In genomic region chr17:48589831-48590602, GRCh38 we compare ENCODE assay signal across 2 cellular contexts.
TF ChIP-seq lines count a peak whose summit lies in the region.

TSS of gene HOXB3 (minus strand) at chr17:48590241. CDS start at chr17:48552474, 37,767 bp downstream.

TF ChIP-seq in HepG2, 621 proteins besides CTCF, POLR2A, EP300 and RAD21:
- no peak for TF ChIP-seq TRAFD1 (CRISPR knock-in tag; IDR thresholded peaks at IDR 0.05; ENCODE audit: borderline replicate concordance)
- no peak for TF ChIP-seq ZKSCAN5 (CRISPR knock-in tag; IDR thresholded peaks at IDR 0.05)
- TF ChIP-seq ZNF276 (CRISPR knock-in tag; IDR thresholded peaks at IDR 0.05; ENCODE audit: low read depth): no peak
- peak; percentile 93 for TF ChIP-seq EZH2 (conservative IDR thresholded peaks at IDR 0.05; ENCODE audit: low read depth, low read length)

TF ChIP-seq in K562, 482 proteins besides CTCF, POLR2A, EP300 and RAD21:
- TF ChIP-seq FOXP1 (CRISPR knock-in tag; IDR thresholded peaks at IDR 0.05) (no peak), ZBTB9 (CRISPR knock-in tag; IDR thresholded peaks at IDR 0.05) (no peak), USF1 (CRISPR knock-in tag; IDR thresholded peaks at IDR 0.05) (peak; percentile 17; the same call in 1 of the 2 replicates), EGR1 (conservative IDR thresholded peaks at IDR 0.05) (no peak), ZNF324 (CRISPR knock-in tag; IDR thresholded peaks at IDR 0.05) (no peak), ELF4 (CRISPR knock-in tag; IDR thresholded peaks at IDR 0.05) (no peak), TSC22D4 (tag; IDR thresholded peaks at IDR 0.05) (no peak), CREB3L1 (IDR thresholded peaks at IDR 0.05; ENCODE audit: borderline replicate concordance, low read depth) (no peak), CREB5 (CRISPR knock-in tag; IDR thresholded peaks at IDR 0.05) (no peak), ZNF407 (IDR thresholded peaks at IDR 0.05; ENCODE audit: low read depth) (no peak), JUNB (CRISPR knock-in tag; conservative IDR thresholded peaks at IDR 0.05) (no peak), RBM25 (IDR thresholded peaks at IDR 0.05; ENCODE audit: low read depth, low read length, severe bottlenecking) (no peak), TFE3 (CRISPR knock-in tag; IDR thresholded peaks at IDR 0.05) (peak; percentile 78)
